In the genomic region with DNA sequence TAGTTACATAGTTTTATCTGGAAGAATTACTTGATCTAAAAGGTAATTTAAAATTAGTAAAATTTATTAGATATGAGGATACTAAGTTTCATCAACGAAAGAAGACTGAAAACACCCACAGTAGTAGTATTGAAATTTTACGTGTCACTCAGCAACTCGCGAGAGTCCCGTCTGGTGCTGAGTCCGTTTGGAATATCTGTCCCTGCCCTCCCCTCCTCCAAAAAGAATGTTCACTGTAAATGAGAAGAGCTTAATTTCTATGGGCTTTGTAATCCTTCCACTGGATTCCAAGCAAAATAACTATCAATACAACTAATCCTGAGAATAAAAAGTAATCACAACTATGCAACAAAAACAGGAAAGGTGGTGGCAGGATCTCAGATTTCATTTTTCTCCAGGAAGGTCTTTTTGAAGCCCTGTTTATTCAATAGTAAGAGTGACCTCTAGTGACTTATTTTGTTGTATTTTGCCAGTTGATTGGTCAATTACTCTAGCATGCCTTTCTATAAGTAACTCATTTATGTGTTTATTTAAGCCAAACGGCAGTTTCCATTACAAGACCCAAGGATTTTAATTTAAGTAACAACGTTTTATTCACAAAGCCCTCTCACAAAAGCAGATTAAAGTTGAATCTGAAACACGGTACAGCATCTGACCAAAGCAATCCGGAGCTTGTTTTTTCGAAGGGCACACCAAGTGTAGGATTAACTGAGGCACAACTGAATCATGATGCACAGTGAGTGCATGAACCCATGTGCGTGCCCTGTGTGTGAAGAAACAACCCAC, we compare ENCODE assay signal across 10 cellular contexts. TPM values are rescaled to one million over a fixed set of nuclear protein-coding genes. Genes with fewer than 3 reads are reported as not detected.
DNase-seq lines count a peak whose midpoint lies in the region; ATAC-seq, FAIRE-seq and TF ChIP-seq lines count a peak whose summit lies in the region.
"Not testable (repeated sequence)": the region's sequence is repeated elsewhere in the genome, so short reads cannot be mapped to it uniquely, and the experiment has no call there.
"Had no signal": no experiment of that assay in that cellular context is flagged by ENCODE, and none has a peak within 500 bp of the region (broad histone marks: within the 10 kb centered on the region; RNA-seq: fewer than 3 reads in every experiment).

No MANE protein-coding gene starts in this region.

- ATAC-seq in gastroesophageal sphincter: not testable (repeated sequence)

- DNase-seq in G401 (ENCODE audit: low spot score) (peak; percentile 2), NCI-H1092 treated with DMSO at 0.1 percent for 48 hours (lab: John Stamatoyannopoulos, UW) (peak; percentile 69), cardiac fibroblast (ENCODE audit: low read depth in 2 of 2) (peak; percentile 33 to 63), medulla oblongata (ENCODE audit: extremely low spot score) (peak; percentile 48), pulmonary artery endothelial cell (ENCODE audit: low read depth, low spot score) (peak; percentile 41), urothelium cell line (ENCODE audit: low spot score) (peak; percentile 2)
- not testable (repeated sequence) for DNase-seq in SK-N-SH

- peak; percentile 20; the same call in 1 of the 2 replicates for TF ChIP-seq CTCF in SK-N-SH (IDR thresholded peaks at IDR 0.05)
- TF ChIP-seq CTCF in cardiac fibroblast (IDR thresholded peaks at IDR 0.05; ENCODE audit: low read depth, low read length): not testable (repeated sequence)
- peak in 1 of 4 experiments; percentile 27 for TF ChIP-seq CTCF in gastroesophageal sphincter (IDR thresholded peaks at IDR 0.05)

- CTCF ChIA-PET in SK-N-SH (lab: Yijun Ruan, JAX): not testable (repeated sequence)

- not testable (repeated sequence) for H3K27ac ChIP-seq in SK-N-SH (ENCODE audit: low read depth in 2 of 2, low read length in 1 of 2)
- H3K27ac ChIP-seq in gastroesophageal sphincter: peak overlapping the region; percentile 76 to 79 (median 78)

- not testable (repeated sequence) for H3K79me2 ChIP-seq in SK-N-SH (ENCODE audit: insufficient read depth)

- H3K4me3 ChIP-seq in SK-N-SH (ENCODE audit: low read depth in 2 of 2, low read length in 1 of 2): not testable (repeated sequence)
- H3K4me3 ChIP-seq in cardiac fibroblast (replicated peaks in 1 of 2; ENCODE audit: low read depth in 2 of 2, low read length in 2 of 2): peak overlapping the region; percentile 11 to 57
- H3K4me3 ChIP-seq in gastroesophageal sphincter: peak overlapping the region; percentile 52 to 76

- not testable (repeated sequence) for TF ChIP-seq EP300 in SK-N-SH (IDR thresholded peaks at IDR 0.05; ENCODE audit: borderline replicate concordance in 1 of 2, low read depth in 1 of 2, low read length in 1 of 2); gastroesophageal sphincter (IDR thresholded peaks at IDR 0.05)

- not testable (repeated sequence) for H3K27me3 ChIP-seq in SK-N-SH (ENCODE audit: insufficient read depth); gastroesophageal sphincter

- TF ChIP-seq POLR2A in gastroesophageal sphincter (IDR thresholded peaks at IDR 0.05): not testable (repeated sequence)

- not testable (repeated sequence) for H3K9ac ChIP-seq in SK-N-SH

- not testable (repeated sequence) for H3K36me3 ChIP-seq in SK-N-SH (replicated peaks in 1 of 2; ENCODE audit: control insufficient read depth in 1 of 2, insufficient read depth in 2 of 2, low read length in 1 of 2); gastroesophageal sphincter

- H3K4me2 ChIP-seq in SK-N-SH: not testable (repeated sequence)

- not testable (repeated sequence) for TF ChIP-seq RAD21 in SK-N-SH (IDR thresholded peaks at IDR 0.05; ENCODE audit: low read length)

- H3K9me3 ChIP-seq in SK-N-SH, gastroesophageal sphincter: not testable (repeated sequence)

- not testable (repeated sequence) for FAIRE-seq in urothelium cell line (lab: Jason Lieb, UNC)

- H3K4me1 ChIP-seq in SK-N-SH (ENCODE audit: control insufficient read depth in 1 of 2, insufficient read depth in 2 of 2, low read depth in 1 of 2, low read length in 1 of 2); gastroesophageal sphincter: not testable (repeated sequence)

- not testable (repeated sequence) for H2AFZ ChIP-seq in SK-N-SH (ENCODE audit: low read depth)

- H3F3A ChIP-seq in SK-N-SH (replicated peaks; ENCODE audit: insufficient read depth): not testable (repeated sequence)

- WGBS in SK-N-SH (ENCODE audit: low lambda C conversion rate): 7% methylated on average over 12 of the region's 12 CpGs
- WGBS in gastroesophageal sphincter (ENCODE audit: low coverage in 1 of 2), 2 donors: 10 to 24% methylated on average over 5 to 7 of the region's 12 CpGs

- not testable (repeated sequence) for H3K9me2 ChIP-seq in SK-N-SH

- POLR2A ChIA-PET in SK-N-SH (lab: Yijun Ruan, JAX): not testable (repeated sequence)

- in situ Hi-C loops in G401 (cut with HindIII; ENCODE audit: low sequenced_read_pairs): not testable (repeated sequence)

- not testable (repeated sequence) for H4K20me1 ChIP-seq in SK-N-SH (ENCODE audit: insufficient read depth)

RNA-seq across cellular contexts. Expression of gene CNTNAP3B, which starts 2.0 kb away (rescaled TPM):
- total RNA-seq in G401 (2014; rRNA removed; shearing (Covaris generic)): 6.5 and 10.2 TPM in 2 replicates
- polyA plus RNA-seq in SK-N-SH (2012; rRNA removed): not detected in 2 replicates
- polyA plus RNA-seq in SK-N-SH (2012; cell fraction: cytosol; rRNA removed): 0.01 and 0.04 TPM in 2 replicates
- 0.05 TPM in 1 of 2 replicates, not detected in the other for polyA plus RNA-seq in SK-N-SH (2012; cell fraction: nucleus; rRNA removed)
- total RNA-seq in gastroesophageal sphincter: 100 to 1,000 TPM in 2 of 4 donors, 10 to 100 TPM in 2; 42.7 to 124 (median 85.3) TPM
- 51.9 and 202 TPM in 2 replicates for total RNA-seq in pulmonary artery endothelial cell
- total RNA-seq: activated naive CD8-positive, alpha-beta T cell treated with anti-CD3 and anti-CD28 coated beads, Interleukin-2, amount 10 ng/mL, durations not matched to agents 7 days and 5 days had no signal

RNA-seq across cellular contexts. Expression of gene SPATA31A6, which starts 56.2 kb away (rescaled TPM):
- total RNA-seq in G401 (2014; rRNA removed; shearing (Covaris generic)): 0.06 TPM in 1 of 2 replicates, not detected in the other
- polyA plus RNA-seq in SK-N-SH (2012; rRNA removed): 0.07 TPM in 1 of 2 replicates, not detected in the other
- polyA plus RNA-seq in SK-N-SH (2012; cell fraction: cytosol; rRNA removed): not detected in 2 replicates
- 0.02 TPM in 2 replicates for polyA plus RNA-seq in SK-N-SH (2012; cell fraction: nucleus; rRNA removed)
- total RNA-seq in gastroesophageal sphincter: not detected
- total RNA-seq in pulmonary artery endothelial cell: not detected in 2 replicates
- total RNA-seq: activated naive CD8-positive, alpha-beta T cell treated with anti-CD3 and anti-CD28 coated beads, Interleukin-2, amount 10 ng/mL, durations not matched to agents 7 days and 5 days; SJCRH30 had no signal
